Comparison of ENCODE assay signal across 8 cellular contexts in genomic region chr10:71397340-71398212, GRCh38. TPM values are rescaled to one million over a fixed set of nuclear protein-coding genes. Genes with fewer than 3 reads are reported as not detected.
DNase-seq lines count a peak whose midpoint lies in the region; ATAC-seq and TF ChIP-seq lines count a peak whose summit lies in the region.

No MANE protein-coding gene starts in this region.

- TF ChIP-seq CTCF in Peyer's patch (IDR thresholded peaks at IDR 0.05) (no peak), GM10248 (IDR thresholded peaks at IDR 0.05; ENCODE audit: control extremely low read depth, extremely low read depth, low read depth, missing control alignments) (no peak)

- POLR2A ChIA-PET in GM10248 (lab: Yijun Ruan, JAX): no interaction called here

- no peak for TF ChIP-seq POLR2A in Peyer's patch (IDR thresholded peaks at IDR 0.05)

- peaks cover 0 to 21% (median 10%) of the 10 kb centered on the region in 4 donors for H3K4me1 ChIP-seq in Peyer's patch
- peaks cover 5% of the 10 kb centered on the region for H3K4me1 ChIP-seq in right cardiac atrium (ENCODE audit: control insufficient read depth, insufficient read depth, low read length)

- H3K4me3 ChIP-seq in Peyer's patch (peak overlapping the region; percentile 38 to 62 (median 58)), right cardiac atrium (ENCODE audit: low read length) (peak overlapping the region; percentile 63)

- CTCF ChIA-PET in GM10248 (lab: Yijun Ruan, JAX): interaction anchor here (1.0 to 3.3 kb wide), 4 partner anchors 13 to 376 kb away, joined by 3 to 13 read pairs (median 6); partner anchors contain the start of gene VSIR

- H3K27me3 ChIP-seq in Peyer's patch (peaks cover 0 to 12% of the 10 kb centered on the region in 2 donors), right cardiac atrium (ENCODE audit: control insufficient read depth, insufficient read depth) (no peaks in the 10 kb centered on the region)

- ATAC-seq in right cardiac atrium (peak in 1 of 2 donors; percentile 40), GM21381 (IDR thresholded peaks at IDR 0.05; ENCODE audit: unreplicated experiment) (no peak), GM19467 (IDR thresholded peaks at IDR 0.05; ENCODE audit: unreplicated experiment) (no peak)

- peak; percentile 24 for DNase-seq in ELF-1 (ENCODE audit: low read depth, low spot score)
- DNase-seq in Peyer's patch: no peak
- peak; percentile 33 to 69 (median 67) for DNase-seq in right cardiac atrium
- peak; percentile 82 for DNase-seq in retina
- no peak for DNase-seq in GM10248 (ENCODE audit: extremely low spot score)
- no peak for DNase-seq in T-helper 9 cell

- intact Hi-C loops in right cardiac atrium (cut with DNase I): loop anchor here (2.0 to 10.0 kb wide), 6 partner anchors 173 to 417 kb away; no protein-coding TSS in a partner anchor

- no peaks in the 10 kb centered on the region for H3K9me3 ChIP-seq in Peyer's patch
- H3K9me3 ChIP-seq in right cardiac atrium (ENCODE audit: control insufficient read depth, low read length): no peaks in the 10 kb centered on the region

- WGBS in right cardiac atrium: under 1% methylated on average over 75 of the region's 75 CpGs

- H3K27ac ChIP-seq in Peyer's patch (no peak overlapping the region), right cardiac atrium (ENCODE audit: low read length) (no peak overlapping the region)

- no peaks in the 10 kb centered on the region for H3K36me3 ChIP-seq in Peyer's patch

RNA-seq across cellular contexts. Expression of gene CDH23, which starts 0.9 kb away (rescaled TPM):
- total RNA-seq in Peyer's patch (1 to 10 TPM; 3.2 to 9.9 (median 5.4) TPM), right cardiac atrium (1 to 10 TPM; 2.4 to 6.3 (median 5.6) TPM)
- polyA plus RNA-seq in right cardiac atrium: 2.9 TPM

Comparison
In these comparisons a context has a peak if more than half of its experiments do, and no peak if none do; other contexts are left out.
1. DNase-seq: peak in ELF-1 (single experiment), right cardiac atrium (3 of 3) and retina (single experiment); none in Peyer's patch (0 of 3), GM10248 (single experiment) and T-helper 9 cell (single experiment).